15 cellular contexts compared by ENCODE assay signal in genomic region chr5:37812365-37812764, GRCh38. TPM values are rescaled to one million over a fixed set of nuclear protein-coding genes. Genes with fewer than 3 reads are reported as not detected.
DNase-seq lines count a peak whose midpoint lies in the region; TF ChIP-seq lines count a peak whose summit lies in the region.
"Had no signal": no experiment of that assay in that cellular context is flagged by ENCODE, and none has a peak within 500 bp of the region (broad histone marks: within the 10 kb centered on the region; RNA-seq: fewer than 3 reads in every experiment).

No MANE protein-coding gene starts in this region.

- peaks cover 11% of the 10 kb centered on the region for H3F3A ChIP-seq in smooth muscle cell (ENCODE audit: low read depth)

- POLR2A ChIA-PET in HEK293T (lab: Yijun Ruan, JAX): no interaction called here

- peaks cover 5% of the 10 kb centered on the region for H3K36me3 ChIP-seq in smooth muscle cell (ENCODE audit: low read depth)
- H3K36me3 ChIP-seq: BLaER1 treated with 17β-estradiol and CSF1 and Interleukin-3, amounts not matched to agents 10 nM and 100 nM had no signal

- DNase-seq in HEK293T (ENCODE audit: extremely low spot score) (no peak), amniotic epithelial cell (ENCODE audit: low read depth) (peak; percentile 32), glomerular visceral epithelial cell (ENCODE audit: extremely low spot score) (peak; percentile 28), smooth muscle cell (lab: John Stamatoyannopoulos, UW; ENCODE audit: unreplicated experiment) (no peak), RPMI8226 (no peak), dedifferentiated amniotic fluid mesenchymal stem cell (ENCODE audit: extremely low spot score) (no peak)
- no peak for DNase-seq in activated naive CD4-positive, alpha-beta T cell treated with anti-CD3 and anti-CD28 coated beads for 36 hours
- DNase-seq: DMS 273 treated with DMSO at 0.1 percent for 48 hours, EL, Kasumi-1, NCI-H1417 treated with DMSO at 0.1 percent for 48 hours, NCI-H2081, NCI-H510A treated with DMSO at 0.1 percent for 48 hours had no signal

- 95% methylated on average over 2 of the region's 2 CpGs for WGBS in smooth muscle cell (ENCODE audit: low lambda C conversion rate)

- H3K27ac ChIP-seq in smooth muscle cell (ENCODE audit: low read depth): peak overlapping the region; percentile 70
- H3K27ac ChIP-seq: BLaER1 treated with 17β-estradiol and CSF1 and Interleukin-3, amounts not matched to agents 10 nM and 100 nM; SJSA1 had no signal

- no peak overlapping the region for H3K4me3 Mint-ChIP-seq in activated naive CD4-positive, alpha-beta T cell treated with anti-CD3 and anti-CD28 coated beads for 36 hours

- H3K9me3 Mint-ChIP-seq in activated naive CD4-positive, alpha-beta T cell treated with anti-CD3 and anti-CD28 coated beads for 36 hours: no peaks in the 10 kb centered on the region

- intact Hi-C loops in activated naive CD4-positive, alpha-beta T cell treated with anti-CD3 and anti-CD28 coated beads for 36 hours (cut with micrococcal nuclease): no loop called here

- H3K4me1 Mint-ChIP-seq in activated naive CD4-positive, alpha-beta T cell treated with anti-CD3 and anti-CD28 coated beads for 36 hours (ENCODE audit: low read depth): no peaks in the 10 kb centered on the region

- no peaks in the 10 kb centered on the region for H3K27me3 Mint-ChIP-seq in activated naive CD4-positive, alpha-beta T cell treated with anti-CD3 and anti-CD28 coated beads for 36 hours (ENCODE audit: low read depth)

- no peak overlapping the region for H2AFZ ChIP-seq in smooth muscle cell (ENCODE audit: low read depth)

- H3K36me3 Mint-ChIP-seq in activated naive CD4-positive, alpha-beta T cell treated with anti-CD3 and anti-CD28 coated beads for 36 hours (ENCODE audit: low read depth): no peaks in the 10 kb centered on the region

- H3K4me1 ChIP-seq in smooth muscle cell (ENCODE audit: low read depth): peaks cover 16% of the 10 kb centered on the region

- no peaks in the 10 kb centered on the region for H4K20me1 ChIP-seq in smooth muscle cell (ENCODE audit: low read depth)
- H4K20me1 ChIP-seq: BLaER1 treated with 17β-estradiol and CSF1 and Interleukin-3, amounts not matched to agents 10 nM and 100 nM had no signal

- no peak overlapping the region for H3K4me3 ChIP-seq in smooth muscle cell
- H3K4me3 ChIP-seq: BLaER1 treated with 17β-estradiol and CSF1 and Interleukin-3, amounts not matched to agents 10 nM and 100 nM; SJSA1 had no signal

- no peak overlapping the region for H3K27ac Mint-ChIP-seq in activated naive CD4-positive, alpha-beta T cell treated with anti-CD3 and anti-CD28 coated beads for 36 hours

- no peaks in the 10 kb centered on the region for H3K79me2 ChIP-seq in smooth muscle cell (ENCODE audit: low read depth)

- no peak overlapping the region for H3K9ac ChIP-seq in smooth muscle cell (ENCODE audit: low read depth)
- H3K9ac ChIP-seq: BLaER1 treated with 17β-estradiol and CSF1 and Interleukin-3, amounts not matched to agents 10 nM and 100 nM had no signal

- CTCF ChIA-PET in HEK293T (lab: Yijun Ruan, JAX): no interaction called here
- CTCF ChIA-PET in activated naive CD4-positive, alpha-beta T cell treated with anti-CD3 and anti-CD28 coated beads for 36 hours (lab: Charles Lee): interaction anchor here (0.6 kb wide), 1 partner anchor 400 kb away, joined by 3 read pairs; no protein-coding TSS in a partner anchor

- TF ChIP-seq CTCF in smooth muscle cell (IDR thresholded peaks at IDR 0.05; ENCODE audit: borderline replicate concordance, insufficient read depth, poor library complexity, severe bottlenecking): no peak

- no peaks in the 10 kb centered on the region for H3K9me3 ChIP-seq in smooth muscle cell (replicated peaks; ENCODE audit: low read depth)
- H3K9me3 ChIP-seq: BLaER1 treated with 17β-estradiol and CSF1 and Interleukin-3, amounts not matched to agents 10 nM and 100 nM; SJSA1 had no signal

- H3K27me3 ChIP-seq in smooth muscle cell (ENCODE audit: low read depth): no peaks in the 10 kb centered on the region
- H3K27me3 ChIP-seq: BLaER1 treated with 17β-estradiol and CSF1 and Interleukin-3, amounts not matched to agents 10 nM and 100 nM; SJSA1 had no signal

- H3K4me2 ChIP-seq in smooth muscle cell: no peak overlapping the region
- H3K4me2 ChIP-seq: BLaER1 treated with 17β-estradiol and CSF1 and Interleukin-3, amounts not matched to agents 10 nM and 100 nM had no signal

TF ChIP-seq in HEK293T, 16 proteins besides CTCF, POLR2A, EP300 and RAD21:
- TF ChIP-seq TARDBP (IDR thresholded peaks at IDR 0.05) (no peak), PKNOX1 (IDR thresholded peaks at IDR 0.05) (peak; percentile 87)

RNA-seq across cellular contexts. Expression of gene GDNF, which starts 27.5 kb away (rescaled TPM):
- total RNA-seq in smooth muscle cell: 18.8 and 20.8 TPM in 2 replicates
- polyA plus RNA-seq in smooth muscle cell: 11.5 and 12.9 TPM in 2 replicates
- total RNA-seq in activated naive CD4-positive, alpha-beta T cell treated with anti-CD3 and anti-CD28 coated beads for 36 hours: not detected

Comparison
In these comparisons a context has a peak if more than half of its experiments do, and no peak if none do; other contexts are left out.
1. DNase-seq: peak in amniotic epithelial cell (single experiment) and glomerular visceral epithelial cell (single experiment); none in HEK293T (single experiment), smooth muscle cell (single experiment), RPMI8226 (single experiment), dedifferentiated amniotic fluid mesenchymal stem cell (single experiment) and activated naive CD4-positive, alpha-beta T cell treated with anti-CD3 and anti-CD28 coated beads for 36 hours (single experiment).
2. RNA of gene GDNF, which starts 27.5 kb away (total RNA-seq): 18.8 to 20.8 TPM in smooth muscle cell; not detected in activated naive CD4-positive, alpha-beta T cell treated with anti-CD3 and anti-CD28 coated beads for 36 hours; every median in the first group is over 10 times any median in the second.